Comparison of ENCODE assay signal across 19 cellular contexts in the genomic region with DNA sequence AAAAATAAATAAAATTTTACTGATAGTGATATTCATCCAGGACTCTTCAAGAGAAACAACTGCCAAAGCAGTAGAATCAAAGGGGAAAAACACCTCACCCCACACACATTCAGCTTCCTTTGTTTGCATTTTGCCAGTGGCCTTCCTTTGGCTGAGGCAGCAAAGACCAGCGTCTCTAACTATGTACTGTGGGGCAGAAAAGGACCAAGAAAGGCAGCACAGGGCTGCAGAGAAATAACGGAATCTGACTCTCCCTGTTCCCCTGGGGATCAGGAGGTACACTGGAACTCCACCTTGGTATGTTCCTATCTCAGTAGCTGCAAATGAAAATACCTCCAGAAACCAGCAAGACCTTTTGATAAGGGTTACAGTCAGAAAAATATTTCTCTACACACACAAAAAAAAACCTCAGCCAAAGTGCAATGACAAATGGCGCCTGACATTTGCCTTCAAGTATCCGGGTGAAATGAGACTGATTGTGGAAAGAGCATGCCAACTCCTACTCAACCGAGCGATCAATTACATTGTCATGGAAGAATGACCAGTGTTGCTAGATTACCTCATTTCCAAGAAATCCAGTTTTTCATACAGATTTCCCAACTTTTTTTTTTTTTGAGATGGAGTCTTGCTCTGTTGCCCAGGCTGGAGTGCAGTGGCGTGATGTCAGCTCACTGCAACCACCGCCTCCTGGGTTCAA.
"Had no signal": no experiment of that assay in that cellular context is flagged by ENCODE, and none has a peak within 500 bp of the region (broad histone marks: within the 10 kb centered on the region; RNA-seq: fewer than 3 reads in every experiment).

No MANE protein-coding gene starts in this region.

- H3K36me3 ChIP-seq: colonic mucosa, neutrophil, thoracic aorta had no signal

- H3K27ac Mint-ChIP-seq: immature natural killer cell; naive thymus-derived CD4-positive, alpha-beta T cell had no signal

- H3K9me3 Mint-ChIP-seq: immature natural killer cell; naive thymus-derived CD4-positive, alpha-beta T cell had no signal

- H3K4me3 ChIP-seq: colonic mucosa, esophagus squamous epithelium, gastroesophageal sphincter, lung, stomach, thoracic aorta, transverse colon had no signal

- H3K4me3 Mint-ChIP-seq: immature natural killer cell; naive thymus-derived CD4-positive, alpha-beta T cell had no signal

- H3K27ac ChIP-seq: colonic mucosa, esophagus squamous epithelium, gastroesophageal sphincter, neutrophil, thoracic aorta, transverse colon had no signal

- ATAC-seq: gastroesophageal sphincter; left colon; left ventricle myocardium superior; naive thymus-derived CD4-positive, alpha-beta T cell had no signal

- H3K27me3 ChIP-seq: colonic mucosa, esophagus squamous epithelium, gastroesophageal sphincter, neutrophil, stomach, transverse colon had no signal

- H3K4me1 ChIP-seq: colonic mucosa, esophagus squamous epithelium, gastroesophageal sphincter, transverse colon had no signal

- H3K9me3 ChIP-seq: colonic mucosa, esophagus squamous epithelium, gastroesophageal sphincter, neutrophil, stomach, thoracic aorta, transverse colon had no signal

- H3K27me3 Mint-ChIP-seq: naive thymus-derived CD4-positive, alpha-beta T cell had no signal

- DNase-seq: colonic mucosa; effector CD8-positive, alpha-beta T cell; esophagus squamous epithelium; foreskin fibroblast; immature natural killer cell; left colon; left ventricle myocardium superior; naive thymus-derived CD4-positive, alpha-beta T cell; right cardiac atrium; small intestine; stimulated activated CD4-positive, alpha-beta T cell treated with anti-CD3 and anti-CD28 coated beads, Interleukin-12 subunit alpha, Interleukin-12 subunit beta, amount 100 ng/mL, for 4 hours; stimulated activated naive CD4-positive, alpha-beta T cell; stomach; substantia nigra; transverse colon had no signal

- H3K4me1 Mint-ChIP-seq: immature natural killer cell had no signal
